Comparison of ENCODE assay signal across 10 cellular contexts in the genomic region with DNA sequence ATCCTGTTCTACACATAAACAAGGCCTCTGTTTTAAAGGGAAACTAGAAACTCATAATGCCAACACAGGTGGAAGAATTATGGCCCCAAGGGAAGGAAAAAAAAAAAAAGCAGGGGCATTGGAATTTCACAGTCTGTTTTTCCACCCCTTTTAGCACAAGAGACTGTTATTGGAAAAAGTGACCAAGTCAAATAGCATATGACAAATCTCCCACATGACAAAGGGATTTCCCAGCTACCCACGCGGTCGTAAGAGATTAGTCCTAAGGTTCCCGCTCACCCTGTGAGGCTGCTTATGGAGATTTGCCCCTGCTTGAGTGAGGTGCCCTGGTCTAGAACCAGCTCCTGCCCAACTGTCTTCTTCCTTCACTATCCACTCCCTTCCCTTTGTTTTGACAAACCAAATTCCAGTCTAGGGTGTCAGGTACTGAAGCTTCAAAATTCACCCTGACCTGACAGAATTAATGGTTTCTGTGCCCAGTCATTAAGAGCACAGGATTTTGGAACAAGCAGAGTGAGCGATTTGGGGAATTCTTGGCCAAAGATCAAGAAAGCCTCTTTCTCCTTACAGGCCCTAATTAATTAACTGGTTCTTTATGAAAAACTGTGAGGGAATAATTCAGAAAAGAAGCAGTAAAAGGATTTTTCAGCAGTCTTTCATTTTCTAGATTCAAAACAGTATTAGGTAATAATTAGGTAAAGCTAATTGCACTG.
A peak's percentile ranks its signal among the peaks of the same experiment; 100 is the strongest.
DNase-seq lines count a peak whose midpoint lies in the region; ATAC-seq, FAIRE-seq and TF ChIP-seq lines count a peak whose summit lies in the region.
"Had no signal": no experiment of that assay in that cellular context is flagged by ENCODE, and none has a peak within 500 bp of the region (broad histone marks: within the 10 kb centered on the region; RNA-seq: fewer than 3 reads in every experiment).

No MANE protein-coding gene starts in this region.

- H3K9me3 Mint-ChIP-seq in CD4-positive, alpha-beta T cell, result no peaks in the 10 kb centered on the region

- H3K4me3 ChIP-seq in kidney (ENCODE audit: low read length in 2 of 2), result no peak overlapping the region

- H3K4me3 Mint-ChIP-seq in CD4-positive, alpha-beta T cell, result no peak overlapping the region

- no peak for FAIRE-seq in kidney (lab: Jason Lieb, UNC)
- FAIRE-seq: H54 had no signal

- H3K4me1 Mint-ChIP-seq in CD4-positive, alpha-beta T cell (ENCODE audit: low read depth), result no peaks in the 10 kb centered on the region

- CTCF ChIA-PET in CD4-positive, alpha-beta T cell (lab: Charles Lee), result no interaction called here

- H3K4me1 ChIP-seq in kidney (ENCODE audit: control insufficient read depth in 1 of 2, insufficient read depth in 1 of 2, low read depth in 1 of 2, low read length in 2 of 2), result peaks cover 4 to 8% of the 10 kb centered on the region in 2 donors

- H3K27ac Mint-ChIP-seq in CD4-positive, alpha-beta T cell, result no peak overlapping the region

- no peak overlapping the region for H3K9ac ChIP-seq in kidney (ENCODE audit: low read length in 2 of 2)

- peaks cover 5% of the 10 kb centered on the region for H3K27me3 ChIP-seq in CD4-positive, alpha-beta T cell (ENCODE audit: control insufficient read depth, insufficient read depth, low read length)

- TF ChIP-seq CTCF in kidney (IDR thresholded peaks at IDR 0.05; ENCODE audit: borderline replicate concordance, extremely low read depth, insufficient read depth), result no peak
- TF ChIP-seq CTCF in CD4-positive, alpha-beta T cell (IDR thresholded peaks at IDR 0.05), result no peak

- POLR2A ChIA-PET in CD4-positive, alpha-beta T cell (lab: Charles Lee), result no interaction called here

- peaks cover 9% of the 10 kb centered on the region for H3K27me3 Mint-ChIP-seq in CD4-positive, alpha-beta T cell

- ATAC-seq in CD4-positive, alpha-beta T cell (ENCODE audit: poor library complexity), result no peak

- no peaks in the 10 kb centered on the region for H3K36me3 ChIP-seq in kidney (ENCODE audit: control insufficient read depth in 1 of 2, insufficient read depth in 2 of 2, low read length in 2 of 2)

- no peaks in the 10 kb centered on the region for H3K9me3 ChIP-seq in kidney (ENCODE audit: control insufficient read depth in 1 of 2, low read length in 2 of 2)
- no peaks in the 10 kb centered on the region for H3K9me3 ChIP-seq in CD4-positive, alpha-beta T cell (ENCODE audit: control insufficient read depth, low read length)

- intact Hi-C loops in kidney (cut with DNase I), result no loop called here
- intact Hi-C loops in CD4-positive, alpha-beta T cell (cut with DNase I, micrococcal nuclease), result no loop called here

- H3K36me3 Mint-ChIP-seq in CD4-positive, alpha-beta T cell (ENCODE audit: low read depth), result no peaks in the 10 kb centered on the region

- DNase-seq in NCI-H82 (lab: John Stamatoyannopoulos, UW), result peak; percentile 59
- no peak for DNase-seq in NCI-H82 treated with DMSO at 0.1 percent for 48 hours (lab: John Stamatoyannopoulos, UW; ENCODE audit: unreplicated experiment)
- DNase-seq in activated naive CD4-positive, alpha-beta T cell treated with anti-CD3 and anti-CD28 coated beads, Interleukin-2, amount 50 U/mL, for 16 hours, result peak; percentile 17
- DNase-seq in kidney, result no peak
- peak; percentile 38 for DNase-seq in stimulated activated CD8-positive, alpha-beta memory T cell treated with anti-CD3 and anti-CD28 coated beads, Interleukin-4, amount 100 ng/mL, for 48 hours
- no peak for DNase-seq in Kasumi-1 (lab: John Stamatoyannopoulos, UW)
- no peak for DNase-seq in CD4-positive, alpha-beta T cell
- DNase-seq in D341Med (ENCODE audit: low spot score), result no peak

- peak overlapping the region; percentile 66 to 75 for H3K27ac ChIP-seq in kidney (ENCODE audit: low read depth in 2 of 2, low read length in 2 of 2)
- no peak overlapping the region for H3K27ac ChIP-seq in CD4-positive, alpha-beta T cell (ENCODE audit: low read depth, low read length)
- H3K27ac ChIP-seq: 22Rv1 had no signal

Comparison
In these comparisons a context has a peak if more than half of its experiments do, and no peak if none do; other contexts are left out.
1. DNase-seq: peak in NCI-H82 (single experiment), activated naive CD4-positive, alpha-beta T cell treated with anti-CD3 and anti-CD28 coated beads, Interleukin-2, amount 50 U/mL, for 16 hours (single experiment) and stimulated activated CD8-positive, alpha-beta memory T cell treated with anti-CD3 and anti-CD28 coated beads, Interleukin-4, amount 100 ng/mL, for 48 hours (single experiment); none in NCI-H82 treated with DMSO at 0.1 percent for 48 hours (single experiment), kidney (single experiment), Kasumi-1 (0 of 2), CD4-positive, alpha-beta T cell (0 of 10) and D341Med (single experiment).